ENCODE assay signal across 12 cellular contexts in the genomic region with DNA sequence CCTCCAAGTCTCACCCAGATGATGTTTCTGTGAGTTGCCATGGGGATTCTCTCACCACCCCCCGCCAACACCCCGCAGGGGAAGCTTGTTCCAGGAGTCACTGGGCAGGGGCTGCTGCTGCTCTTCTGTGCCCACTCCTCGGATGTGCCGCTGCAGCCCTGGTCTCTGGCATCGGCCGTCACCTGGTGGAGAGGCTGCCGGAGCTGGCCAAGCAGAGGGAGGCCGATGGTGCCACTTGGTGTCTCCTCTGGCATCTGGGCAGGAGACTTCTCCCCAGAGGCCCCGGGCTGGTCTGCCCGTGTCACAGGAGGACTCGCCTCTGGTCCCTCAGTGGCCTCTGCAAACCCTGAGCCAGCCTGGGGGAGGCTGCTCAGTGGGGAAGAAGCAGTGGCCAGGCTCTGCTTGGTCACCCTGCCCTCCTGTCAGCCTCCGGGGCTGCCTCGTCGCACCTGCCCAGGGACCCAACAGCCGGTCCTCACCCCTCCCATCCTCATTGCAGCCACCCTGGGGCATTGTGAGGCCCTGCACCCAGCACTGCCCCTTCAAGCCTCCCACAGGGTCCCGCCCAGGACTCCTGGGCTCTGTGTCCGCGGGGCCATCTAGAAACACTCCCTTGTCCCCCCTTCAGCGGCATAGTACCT. TPM values are rescaled to one million over a fixed set of nuclear protein-coding genes. Genes with fewer than 3 reads are reported as not detected.
DNase-seq lines count a peak whose midpoint lies in the region; ATAC-seq, FAIRE-seq and TF ChIP-seq lines count a peak whose summit lies in the region.
"Had no signal": no experiment of that assay in that cellular context is flagged by ENCODE, and none has a peak within 500 bp of the region (broad histone marks: within the 10 kb centered on the region; RNA-seq: fewer than 3 reads in every experiment).

No MANE protein-coding gene starts in this region.

- DNase-seq in Caco-2 (no peak), natural killer cell (no peak), germinal center (ENCODE audit: low spot score) (no peak), iPS-NIHi11 (ENCODE audit: low spot score) (no peak), frontal cortex (ENCODE audit: low spot score in 2 of 2) (no peak)
- no peak for DNase-seq in activated T-cell treated with anti-CD3 and anti-CD28 coated beads, Interleukin-2, amount 50 U/mL, for 72 hours
- DNase-seq: NCI-H146 had no signal

- H3K36me3 Mint-ChIP-seq in Caco-2 (ENCODE audit: insufficient read depth, unreplicated experiment) (peaks cover 46% of the 10 kb centered on the region), natural killer cell (no peaks in the 10 kb centered on the region)
- peaks cover 0 to 4% of the 10 kb centered on the region in 2 donors for H3K36me3 Mint-ChIP-seq in activated T-cell treated with anti-CD3 and anti-CD28 coated beads, Interleukin-2, amount 50 U/mL, for 72 hours (ENCODE audit: insufficient read depth in 2 of 2)

- TF ChIP-seq CTCF in Caco-2 (IDR thresholded peaks at IDR 0.05; ENCODE audit: insufficient read depth in 1 of 2, low read depth in 1 of 2, low read length in 1 of 2, severe bottlenecking in 1 of 2, unreplicated experiment in 1 of 2) (no peak), natural killer cell (IDR thresholded peaks at IDR 0.05) (no peak)

- CTCF ChIA-PET in Caco-2 (lab: Charles Lee) = no interaction called here

- peak overlapping the region; percentile 48 for H3K27ac Mint-ChIP-seq in Caco-2 (ENCODE audit: unreplicated experiment)
- H3K27ac Mint-ChIP-seq in activated T-cell treated with anti-CD3 and anti-CD28 coated beads, Interleukin-2, amount 50 U/mL, for 72 hours = peak overlapping the region; percentile 79
- peak overlapping the region; percentile 73 to 94 for H3K27ac Mint-ChIP-seq in natural killer cell

- intact Hi-C loops in Caco-2 (cut with micrococcal nuclease; ENCODE audit: unreplicated experiment) (no loop called here), natural killer cell (cut with micrococcal nuclease) (no loop called here)

- POLR2A ChIA-PET in Caco-2 (lab: Charles Lee) = no interaction called here

- H3K27me3 Mint-ChIP-seq in Caco-2 (ENCODE audit: insufficient read depth, unreplicated experiment) (no peaks in the 10 kb centered on the region), natural killer cell (ENCODE audit: low read depth in 2 of 2) (peaks cover 9 to 14% of the 10 kb centered on the region in 2 donors)
- H3K27me3 Mint-ChIP-seq in activated T-cell treated with anti-CD3 and anti-CD28 coated beads, Interleukin-2, amount 50 U/mL, for 72 hours (ENCODE audit: low read depth) = no peaks in the 10 kb centered on the region

- ATAC-seq in HG02623 (IDR thresholded peaks at IDR 0.05; ENCODE audit: unreplicated experiment) (peak; percentile 4), natural killer cell (no peak), HG02970 (IDR thresholded peaks at IDR 0.05; ENCODE audit: low FRiP score, unreplicated experiment) (no peak)
- ATAC-seq in activated T-cell treated with anti-CD3 and anti-CD28 coated beads, Interleukin-2, amount 50 U/mL, for 72 hours (replicated peaks in 1 of 2) = peak in 1 of 2 donors; percentile 3

- no peaks in the 10 kb centered on the region for H3K9me3 ChIP-seq in Caco-2
- H3K9me3 ChIP-seq: thoracic aorta had no signal

- H3K4me1 Mint-ChIP-seq in Caco-2 (ENCODE audit: low read depth, unreplicated experiment) (peaks cover 13% of the 10 kb centered on the region), natural killer cell (peaks cover 37 to 52% of the 10 kb centered on the region in 2 donors)
- H3K4me1 Mint-ChIP-seq in activated T-cell treated with anti-CD3 and anti-CD28 coated beads, Interleukin-2, amount 50 U/mL, for 72 hours (ENCODE audit: low read depth) = peaks cover 73% of the 10 kb centered on the region

- no peak overlapping the region for H3K4me3 ChIP-seq in Caco-2 (ENCODE audit: low read depth, low read length)
- H3K4me3 ChIP-seq: thoracic aorta had no signal

- H3K4me1 ChIP-seq in Caco-2 = no peaks in the 10 kb centered on the region; the same call in 1 of the 2 replicates

- no peaks in the 10 kb centered on the region for H3K36me3 ChIP-seq in Caco-2 (ENCODE audit: control insufficient read depth, insufficient read depth, low read length)
- H3K36me3 ChIP-seq: thoracic aorta had no signal

- H3K9me3 Mint-ChIP-seq in Caco-2 (ENCODE audit: unreplicated experiment) (no peaks in the 10 kb centered on the region), natural killer cell (no peaks in the 10 kb centered on the region)
- no peaks in the 10 kb centered on the region for H3K9me3 Mint-ChIP-seq in activated T-cell treated with anti-CD3 and anti-CD28 coated beads, Interleukin-2, amount 50 U/mL, for 72 hours

- no peak for FAIRE-seq in frontal cortex (lab: Jason Lieb, UNC)
- FAIRE-seq: H54, TTC549 had no signal

- no TSS peak for BruUV-seq in Caco-2 (replicated peaks; lab: Mats Ljungman, UMichigan)

- no peaks in the 10 kb centered on the region for H3K27me3 ChIP-seq in Caco-2 (replicated peaks; ENCODE audit: control insufficient read depth, insufficient read depth, low read length)

- no peak overlapping the region for H3K4me3 Mint-ChIP-seq in Caco-2 (ENCODE audit: unreplicated experiment)
- H3K4me3 Mint-ChIP-seq in activated T-cell treated with anti-CD3 and anti-CD28 coated beads, Interleukin-2, amount 50 U/mL, for 72 hours = peak overlapping the region; percentile 78 to 89
- peak overlapping the region; percentile 82 for H3K4me3 Mint-ChIP-seq in natural killer cell

RNA-seq across cellular contexts. Expression of a gene that starts 0.4 kb away (rescaled TPM):
- 4.0 and 4.9 TPM in 2 replicates for total RNA-seq in Caco-2 (2022)
- 10 to 100 TPM; 34.6 to 41.2 TPM for total RNA-seq in activated T-cell treated with anti-CD3 and anti-CD28 coated beads, Interleukin-2, amount 50 U/mL, for 72 hours
- total RNA-seq in natural killer cell = 10 to 100 TPM; 11.0 to 15.0 (median 11.7) TPM
- total RNA-seq in frontal cortex = 6.5 TPM
